8 cellular contexts compared by ENCODE assay signal in the genomic region with DNA sequence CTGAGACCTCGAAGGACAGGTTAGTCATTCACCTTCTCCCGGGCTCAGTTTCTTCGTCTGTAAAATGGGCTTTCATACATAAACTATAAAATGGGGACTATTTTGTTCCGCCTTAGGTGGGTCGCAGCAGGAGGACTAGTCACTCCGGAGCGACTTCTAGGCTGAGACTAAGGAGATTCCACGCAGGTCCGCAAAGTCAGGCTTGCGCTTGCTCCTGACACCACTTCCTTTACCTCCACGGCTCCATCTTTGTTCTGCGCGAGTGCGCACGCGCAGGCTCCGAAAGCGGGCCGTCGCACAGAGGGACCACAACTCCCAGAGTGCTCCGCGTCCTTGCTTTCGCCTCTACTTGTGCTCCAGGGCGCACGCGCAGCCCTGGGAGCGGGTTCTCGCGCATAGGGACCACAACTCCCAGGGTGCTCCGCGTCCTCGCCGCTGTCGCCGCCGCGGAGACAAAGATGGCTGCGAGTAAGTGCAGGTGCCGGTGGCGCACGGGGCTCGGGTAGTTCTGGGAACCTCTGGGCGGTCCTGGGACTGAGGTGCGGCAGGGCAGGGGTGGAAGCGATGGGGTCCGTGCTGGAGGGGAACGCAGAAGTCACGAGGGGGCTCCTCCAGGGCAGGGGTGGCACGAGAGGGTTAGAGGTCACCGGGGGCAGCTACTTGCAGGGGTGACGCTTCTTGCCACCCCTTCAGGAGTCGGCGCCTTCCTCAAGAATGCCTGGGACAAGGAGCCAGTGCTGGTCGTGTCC. TPM values are rescaled to one million over a fixed set of nuclear protein-coding genes. Genes with fewer than 3 reads are reported as not detected.
DNase-seq lines count a peak whose midpoint lies in the region; ATAC-seq and TF ChIP-seq lines count a peak whose summit lies in the region.

A gene (plus strand): TSS at position 435 of the 749 bp plus-strand sequence. CDS start 24 bp downstream, at position 459.

- no peaks in the 10 kb centered on the region for H3K9me3 ChIP-seq in mononuclear cell (ENCODE audit: low read depth, low read length)

- DNase-seq in DMS 273 treated with DMSO at 0.1 percent for 48 hours (lab: John Stamatoyannopoulos, UW) = peak; percentile 94
- DNase-seq in OCI-M2 (lab: John Stamatoyannopoulos, UW; ENCODE audit: unreplicated experiment) = peak; percentile 72
- peak; percentile 94 for DNase-seq in activated T-cell treated with anti-CD3 and anti-CD28 coated beads for 4 hours
- DNase-seq in epithelial cell of esophagus (ENCODE audit: low read depth) = peak; percentile 98
- DNase-seq in stimulated activated CD8-positive, alpha-beta memory T cell treated with anti-CD3 and anti-CD28 coated beads, Interleukin-4, amount 100 ng/mL, for 1 hour (ENCODE audit: low read depth in 2 of 2, low spot score in 1 of 2) = peak; percentile 86 to 94

- no peak for TF ChIP-seq CTCF in epithelial cell of esophagus (IDR thresholded peaks at IDR 0.05; ENCODE audit: insufficient read depth, low read depth, low read length, missing control alignments)

- H3K27me3 ChIP-seq in mononuclear cell (ENCODE audit: insufficient read depth, low read length) = no peaks in the 10 kb centered on the region

- peaks cover 9 to 14% (median 9%) of the 10 kb centered on the region in 3 donors for H3K4me1 Mint-ChIP-seq in IgD-negative memory B cell

- H3K4me3 ChIP-seq in epithelial cell of esophagus (ENCODE audit: low read length) (peak within 1 kb of the TSS; percentile 97), mononuclear cell (ENCODE audit: low read length) (peak within 1 kb of the TSS; percentile 71)

- H3K27ac Mint-ChIP-seq in IgD-negative memory B cell = peak within 1 kb of the TSS; percentile 46 to 96 (median 95)

- H3K9me3 Mint-ChIP-seq in IgD-negative memory B cell = no peaks in the 10 kb centered on the region

- H3K4me1 ChIP-seq in mononuclear cell (ENCODE audit: insufficient read depth, low read length) = peaks cover 48% of the 10 kb centered on the region

- H3K27me3 Mint-ChIP-seq in IgD-negative memory B cell = peaks cover 5% of the 10 kb centered on the region

- H3K4me3 Mint-ChIP-seq in IgD-negative memory B cell = peak within 1 kb of the TSS; percentile 78 to 99 (median 98)

- ATAC-seq in GM21529 (IDR thresholded peaks at IDR 0.05; ENCODE audit: unreplicated experiment) = peak; percentile 92

- peaks cover 4% of the 10 kb centered on the region for H3K36me3 Mint-ChIP-seq in IgD-negative memory B cell

RNA-seq across cellular contexts. Expression of the gene that starts here (rescaled TPM):
- polyA plus RNA-seq in IgD-negative memory B cell = 458 TPM
- 6.9 TPM for total RNA-seq in mononuclear cell

Comparison
In these comparisons a context has a peak if more than half of its experiments do, and no peak if none do; other contexts are left out.
1. Peak in every context shown above with its lines: DNase-seq, ATAC-seq and H3K4me3 ChIP-seq.